In genomic region chr10:72228318-72228751, GRCh38 we compare ENCODE assay signal across 13 cellular contexts. TPM values are rescaled to one million over a fixed set of nuclear protein-coding genes. Genes with fewer than 3 reads are reported as not detected.
DNase-seq lines count a peak whose midpoint lies in the region; ATAC-seq, FAIRE-seq and TF ChIP-seq lines count a peak whose summit lies in the region.
"Had no signal": no experiment of that assay in that cellular context is flagged by ENCODE, and none has a peak within 500 bp of the region (broad histone marks: within the 10 kb centered on the region; RNA-seq: fewer than 3 reads in every experiment).

No MANE protein-coding gene starts in this region.

- ATAC-seq in body of pancreas (no peak), GM21515 (IDR thresholded peaks at IDR 0.05; ENCODE audit: unreplicated experiment) (no peak)
- ATAC-seq: PC-3 had no signal

- TF ChIP-seq CTCF in body of pancreas (IDR thresholded peaks at IDR 0.05) = no peak

- no peak for FAIRE-seq in GM12892 (lab: Jason Lieb, UNC)
- FAIRE-seq: A204.1 had no signal

- peaks cover 97% of the 10 kb centered on the region for H3K4me1 ChIP-seq in body of pancreas
- H3K4me1 ChIP-seq in skeletal muscle tissue (ENCODE audit: control insufficient read depth in 3 of 3, insufficient read depth in 3 of 3, low read length in 3 of 3) = peaks cover 27 to 47% (median 38%) of the 10 kb centered on the region in 3 donors

- H3K27ac ChIP-seq in body of pancreas (peak overlapping the region; percentile 43 to 91 (median 86)), skeletal muscle tissue (ENCODE audit: low read depth, low read length) (peak overlapping the region; percentile 80)

- H3K9me3 ChIP-seq in body of pancreas = no peaks in the 10 kb centered on the region
- H3K9me3 ChIP-seq in skeletal muscle tissue (ENCODE audit: control insufficient read depth in 3 of 3, low read length in 3 of 3) = no peaks in the 10 kb centered on the region

- 7 to 26% methylated on average over 2 of the region's 2 CpGs for WGBS in body of pancreas, 2 donors

- DNase-seq in NCI-H1105 treated with DMSO at 0.1 percent for 48 hours (lab: John Stamatoyannopoulos, UW) = peak; percentile 12
- DNase-seq in NCI-H1105 (lab: John Stamatoyannopoulos, UW) = no peak
- DNase-seq in NCI-H2081 (lab: John Stamatoyannopoulos, UW) = peak; percentile 86 to 96
- peak in 2 of 4 donors; percentile 55 to 62 for DNase-seq in body of pancreas
- DNase-seq in T-helper 1 cell = no peak
- no peak for DNase-seq in GM12892 (ENCODE audit: insufficient read length)
- DNase-seq: HCEC 1CT, midbrain, PC-3 had no signal

- intact Hi-C loops in body of pancreas (cut with DNase I) = no loop called here

- H3K36me3 ChIP-seq in body of pancreas (replicated peaks in 1 of 2; ENCODE audit: insufficient read depth in 1 of 2, low read depth in 2 of 2) (peaks cover 0 to 2% of the 10 kb centered on the region in 2 donors), skeletal muscle tissue (ENCODE audit: control insufficient read depth in 3 of 3, insufficient read depth in 3 of 3, low read length in 3 of 3) (peaks cover 11 to 16% (median 15%) of the 10 kb centered on the region in 3 donors)

- H3K27me3 ChIP-seq in body of pancreas = no peaks in the 10 kb centered on the region
- no peaks in the 10 kb centered on the region for H3K27me3 ChIP-seq in skeletal muscle tissue (ENCODE audit: control insufficient read depth in 3 of 3, insufficient read depth in 3 of 3, low read length in 3 of 3)

- TF ChIP-seq POLR2A in body of pancreas (IDR thresholded peaks at IDR 0.05) (no peak), GM12892 (IDR thresholded peaks at IDR 0.05; ENCODE audit: low read depth, low read length) (no peak)

- H3K4me3 ChIP-seq in body of pancreas (no peak overlapping the region), skeletal muscle tissue (ENCODE audit: low read length in 3 of 3) (no peak overlapping the region)
- H3K4me3 ChIP-seq: skin epidermis had no signal

- H3K9ac ChIP-seq in skeletal muscle tissue (ENCODE audit: low read depth in 1 of 3, low read length in 3 of 3) = peak overlapping the region in 1 of 3 donors; percentile 68

RNA-seq across cellular contexts. Expression of gene ASCC1, which starts 12.3 kb away (rescaled TPM):
- total RNA-seq in body of pancreas (10 to 100 TPM; 16.1 to 17.1 TPM), skeletal muscle tissue (21.4 TPM)
- polyA plus RNA-seq in GM12892 (2012; ENCODE audit: missing spikeins) = 55.1 TPM

RNA-seq across cellular contexts. Expression of gene ANAPC16, which starts 12.5 kb away (rescaled TPM):
- 10 to 100 TPM; 40.9 to 59.4 TPM for total RNA-seq in body of pancreas
- total RNA-seq in skeletal muscle tissue = 58.5 TPM
- polyA plus RNA-seq in GM12892 (2012; ENCODE audit: missing spikeins) = 146 TPM

RNA-seq across cellular contexts. Expression of gene DDIT4, which starts 45.4 kb away (rescaled TPM):
- total RNA-seq in body of pancreas (100 to 1,000 TPM; 238 to 269 TPM), skeletal muscle tissue (87.2 TPM)
- 158 TPM for polyA plus RNA-seq in GM12892 (2012; ENCODE audit: missing spikeins)

Comparison
In these comparisons a context has a peak if more than half of its experiments do, and no peak if none do; other contexts are left out.
1. DNase-seq: peak in NCI-H1105 treated with DMSO at 0.1 percent for 48 hours (single experiment) and NCI-H2081 (2 of 2); none in NCI-H1105 (single experiment), T-helper 1 cell (0 of 5) and GM12892 (single experiment).